In genomic region chr9:136995772-136996308, GRCh38 we compare ENCODE assay signal across 1 cellular context.
TF ChIP-seq lines count a peak whose summit lies in the region.

No MANE protein-coding gene starts in this region.

TF ChIP-seq in HepG2, 621 proteins besides CTCF, POLR2A, EP300 and RAD21:
- TF ChIP-seq ZNF609 (CRISPR knock-in tag; IDR thresholded peaks at IDR 0.05; ENCODE audit: borderline replicate concordance) (no peak), AGO2 (optimal IDR thresholded peaks at IDR 0.05; ENCODE audit: low read depth, low read length) (peak; percentile 1), ZNF737 (CRISPR knock-in tag; IDR thresholded peaks at IDR 0.05; ENCODE audit: borderline replicate concordance) (no peak), ZNF276 (CRISPR knock-in tag; IDR thresholded peaks at IDR 0.05; ENCODE audit: low read depth) (no peak), ZFX (CRISPR knock-in tag; IDR thresholded peaks at IDR 0.05; ENCODE audit: low read depth) (0 out of 2 replicates have a peak, but pooled peaks have one; percentile 2), ZNF224 (CRISPR knock-in tag; IDR thresholded peaks at IDR 0.05) (no peak), NFKB2 (CRISPR knock-in tag; IDR thresholded peaks at IDR 0.05; ENCODE audit: borderline replicate concordance) (peak; percentile 7; the same call in 1 of the 2 replicates)
TF ChIP-seq in HepG2: peak in this region for 3.
